Comparison of ENCODE assay signal across 8 cellular contexts in the genomic region with DNA sequence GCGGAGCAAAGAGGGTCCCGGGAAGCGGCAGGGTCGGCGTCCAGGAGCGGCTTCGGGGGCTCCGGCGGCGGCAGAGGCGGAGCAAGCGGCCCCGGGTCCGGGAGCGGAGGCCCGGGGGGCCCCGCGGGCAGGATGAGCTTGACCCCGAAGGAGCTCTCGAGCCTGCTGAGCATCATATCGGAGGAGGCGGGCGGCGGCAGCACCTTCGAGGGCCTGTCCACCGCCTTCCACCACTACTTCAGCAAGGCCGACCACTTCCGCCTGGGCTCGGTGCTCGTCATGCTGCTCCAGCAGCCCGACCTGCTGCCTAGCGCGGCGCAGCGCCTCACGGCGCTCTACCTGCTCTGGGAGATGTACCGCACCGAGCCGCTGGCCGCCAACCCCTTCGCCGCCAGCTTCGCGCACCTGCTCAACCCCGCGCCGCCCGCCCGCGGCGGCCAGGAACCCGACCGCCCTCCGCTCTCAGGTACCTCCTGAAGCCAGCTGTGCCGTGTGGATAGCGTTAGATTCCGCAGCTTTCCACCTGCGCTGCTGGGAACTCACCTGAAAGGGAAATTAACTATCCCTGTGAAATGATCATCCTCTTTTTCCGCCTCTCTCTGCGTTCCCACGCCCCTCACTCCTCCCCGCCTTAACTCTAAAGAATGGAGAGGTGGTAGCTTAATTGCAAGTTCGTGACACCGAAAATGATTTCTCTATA. TPM values are rescaled to one million over a fixed set of nuclear protein-coding genes. Genes with fewer than 3 reads are reported as not detected.
DNase-seq lines count a peak whose midpoint lies in the region; ATAC-seq and TF ChIP-seq lines count a peak whose summit lies in the region.

No MANE protein-coding gene starts in this region.

- H3K36me3 ChIP-seq in lower lobe of right lung = peaks cover 10% of the 10 kb centered on the region

- DNase-seq in NCI-H1092 treated with DMSO at 0.1 percent for 48 hours (lab: John Stamatoyannopoulos, UW) (peak; percentile 41), NCI-H1092 (lab: John Stamatoyannopoulos, UW) (no peak), NCI-H2029 (lab: John Stamatoyannopoulos, UW) (peak; percentile 48), lower lobe of right lung (peak; percentile 88)
- DNase-seq in activated CD4-positive, CD25-positive, alpha-beta regulatory T cell treated with anti-CD3 and anti-CD28 coated beads, Interleukin-2, amount 50 U/mL, for 72 hours = peak; percentile 76
- DNase-seq in stimulated activated CD8-positive, alpha-beta memory T cell treated with anti-CD3 and anti-CD28 coated beads, Interleukin-12 subunit alpha, Interleukin-12 subunit beta, amount 100 ng/mL, for 1 hour (ENCODE audit: low read depth) = peak; percentile 55

- intact Hi-C loops in dendritic cell treated with granulocyte-macrophage colony-stimulating factor and Interleukin-4, amounts not matched to agents 40 ng/mL and 50 ng/mL, for 4 days (cut with micrococcal nuclease) = loop anchor here (1.0 to 5.0 kb wide), 2 partner anchors 53 to 691 kb away; a partner anchor contains a TSS
- intact Hi-C loops in lower lobe of right lung (cut with DNase I) = no loop called here

- no peaks in the 10 kb centered on the region for H3K9me3 ChIP-seq in lower lobe of right lung

- H3K27me3 ChIP-seq in lower lobe of right lung (ENCODE audit: low read depth) = no peaks in the 10 kb centered on the region

- peak overlapping the region; percentile 94 for H3K27ac ChIP-seq in lower lobe of right lung

- peak overlapping the region; percentile 90 for H3K4me3 Mint-ChIP-seq in dendritic cell treated with granulocyte-macrophage colony-stimulating factor and Interleukin-4, amounts not matched to agents 40 ng/mL and 50 ng/mL, for 4 days

- peak overlapping the region; percentile 87 for H3K4me3 ChIP-seq in lower lobe of right lung

- peaks cover 46% of the 10 kb centered on the region for H3K4me1 ChIP-seq in lower lobe of right lung

- no peaks in the 10 kb centered on the region for H3K27me3 Mint-ChIP-seq in dendritic cell treated with granulocyte-macrophage colony-stimulating factor and Interleukin-4, amounts not matched to agents 40 ng/mL and 50 ng/mL, for 4 days

- ATAC-seq in HG02623 (IDR thresholded peaks at IDR 0.05; ENCODE audit: unreplicated experiment) = peak; percentile 44
- ATAC-seq in lower lobe of right lung = peak; percentile 86 to 90

- peaks cover 38% of the 10 kb centered on the region for H3K36me3 Mint-ChIP-seq in dendritic cell treated with granulocyte-macrophage colony-stimulating factor and Interleukin-4, amounts not matched to agents 40 ng/mL and 50 ng/mL, for 4 days (ENCODE audit: low read depth)

- peaks cover 7% of the 10 kb centered on the region for H3K9me3 Mint-ChIP-seq in dendritic cell treated with granulocyte-macrophage colony-stimulating factor and Interleukin-4, amounts not matched to agents 40 ng/mL and 50 ng/mL, for 4 days

- peaks cover 47% of the 10 kb centered on the region for H3K4me1 Mint-ChIP-seq in dendritic cell treated with granulocyte-macrophage colony-stimulating factor and Interleukin-4, amounts not matched to agents 40 ng/mL and 50 ng/mL, for 4 days (ENCODE audit: low read depth)

- no peak for TF ChIP-seq CTCF in lower lobe of right lung (IDR thresholded peaks at IDR 0.05)

- H3K27ac Mint-ChIP-seq in dendritic cell treated with granulocyte-macrophage colony-stimulating factor and Interleukin-4, amounts not matched to agents 40 ng/mL and 50 ng/mL, for 4 days = peak overlapping the region; percentile 90

RNA-seq across cellular contexts. Expression of a gene that starts 0.5 kb away (rescaled TPM):
- 29.3 TPM for total RNA-seq in lower lobe of right lung

RNA-seq across cellular contexts. Expression of a gene that starts 55.3 kb away (rescaled TPM):
- total RNA-seq in lower lobe of right lung = 158 TPM
